ENCODE assay signal across 8 cellular contexts in genomic region chr1:24849653-24850295, GRCh38.
DNase-seq lines count a peak whose midpoint lies in the region; ATAC-seq, FAIRE-seq and TF ChIP-seq lines count a peak whose summit lies in the region.

No MANE protein-coding gene starts in this region.

- peak overlapping the region; percentile 66 for H3K4me3 Mint-ChIP-seq in Calu3 (ENCODE audit: low read depth, unreplicated experiment)
- no peak overlapping the region for H3K4me3 Mint-ChIP-seq in activated CD8-positive, alpha-beta T cell treated with anti-CD3 and anti-CD28 coated beads for 36 hours

- H3K27ac Mint-ChIP-seq in Calu3 (ENCODE audit: unreplicated experiment): no peak overlapping the region
- no peak overlapping the region for H3K27ac Mint-ChIP-seq in activated CD8-positive, alpha-beta T cell treated with anti-CD3 and anti-CD28 coated beads for 36 hours

- H3K4me3 ChIP-seq in right lobe of liver: no peak overlapping the region

- no peak for TF ChIP-seq POLR2A in right lobe of liver (IDR thresholded peaks at IDR 0.05)
- no peak for TF ChIP-seq POLR2A in GM18505 (IDR thresholded peaks at IDR 0.05; ENCODE audit: borderline replicate concordance, extremely low read depth, insufficient read depth, insufficient read length)

- no peak for FAIRE-seq in HTR-8/SVneo (lab: Jason Lieb, UNC)

- no peaks in the 10 kb centered on the region for H3K9me3 Mint-ChIP-seq in Calu3 (ENCODE audit: low read depth, unreplicated experiment)
- H3K9me3 Mint-ChIP-seq in activated CD8-positive, alpha-beta T cell treated with anti-CD3 and anti-CD28 coated beads for 36 hours: no peaks in the 10 kb centered on the region

- H3K27me3 ChIP-seq in right lobe of liver: no peaks in the 10 kb centered on the region

- no peak overlapping the region for H3K27ac ChIP-seq in right lobe of liver

- TF ChIP-seq CTCF in Calu3 (IDR thresholded peaks at IDR 0.05; ENCODE audit: unreplicated experiment): no peak
- TF ChIP-seq CTCF in activated CD8-positive, alpha-beta T cell treated with anti-CD3 and anti-CD28 coated beads for 36 hours (IDR thresholded peaks at IDR 0.05): no peak
- peak in 3 of 4 donors; percentile 24 to 38 (median 27) for TF ChIP-seq CTCF in right lobe of liver (IDR thresholded peaks at IDR 0.05)
- no peak for TF ChIP-seq CTCF in omental fat pad (IDR thresholded peaks at IDR 0.05)

- intact Hi-C loops in Calu3 (cut with micrococcal nuclease; ENCODE audit: unreplicated experiment): loop anchor here (5.0 kb wide), 1 partner anchor 358 kb away; no protein-coding TSS in a partner anchor
- intact Hi-C loops in activated CD8-positive, alpha-beta T cell treated with anti-CD3 and anti-CD28 coated beads for 36 hours (cut with micrococcal nuclease): loop anchor here (5.0 to 10.0 kb wide), 4 partner anchors 45 to 353 kb away; no protein-coding TSS in a partner anchor
- intact Hi-C loops in right lobe of liver (cut with DNase I): loop anchor here (10.0 kb wide), 2 partner anchors 55 to 185 kb away; no protein-coding TSS in a partner anchor

- peaks cover 0 to 17% (median 4%) of the 10 kb centered on the region in 4 donors for H3K4me1 ChIP-seq in right lobe of liver

- CTCF ChIA-PET in Calu3 (lab: Charles Lee): interaction anchor here (0.7 to 1.0 kb wide), 2 partner anchors 13 to 250 kb away, joined by 3 read pairs; no protein-coding TSS in a partner anchor
- CTCF ChIA-PET in activated CD8-positive, alpha-beta T cell treated with anti-CD3 and anti-CD28 coated beads for 36 hours (lab: Charles Lee): interaction anchor here (0.7 to 6.0 kb wide), 15 partner anchors 20 to 355 kb away, joined by 3 to 73 read pairs (median 4); no protein-coding TSS in a partner anchor

- H3K36me3 ChIP-seq in right lobe of liver: peaks cover 0 to under 1% (median 0%) of the 10 kb centered on the region in 4 donors

- H3K36me3 Mint-ChIP-seq in Calu3 (ENCODE audit: insufficient read depth, unreplicated experiment): peaks cover 21% of the 10 kb centered on the region
- no peaks in the 10 kb centered on the region for H3K36me3 Mint-ChIP-seq in activated CD8-positive, alpha-beta T cell treated with anti-CD3 and anti-CD28 coated beads for 36 hours (ENCODE audit: low read depth)

- DNase-seq in Calu3 (peak; percentile 32), HTR-8/SVneo (ENCODE audit: insufficient read length, low spot score) (peak; percentile 48), right lobe of liver (no peak), T1000 (lab: John Stamatoyannopoulos, UW) (no peak), omental fat pad (ENCODE audit: low spot score) (no peak)
- peak; percentile 48 for DNase-seq in activated CD8-positive, alpha-beta T cell treated with anti-CD3 and anti-CD28 coated beads for 36 hours

- BruUV-seq in Calu3 (replicated peaks; lab: Mats Ljungman, UMichigan): no TSS peak

- ATAC-seq in activated CD8-positive, alpha-beta T cell treated with anti-CD3 and anti-CD28 coated beads for 36 hours: no peak
- ATAC-seq in right lobe of liver (no peak), GM18505 (IDR thresholded peaks at IDR 0.05; ENCODE audit: unreplicated experiment) (no peak), omental fat pad (ENCODE audit: low FRiP score) (no peak), HG03521 (IDR thresholded peaks at IDR 0.05; ENCODE audit: unreplicated experiment) (no peak)

- no peaks in the 10 kb centered on the region for H3K4me1 Mint-ChIP-seq in Calu3 (ENCODE audit: low read depth, unreplicated experiment)
- peaks cover 7% of the 10 kb centered on the region for H3K4me1 Mint-ChIP-seq in activated CD8-positive, alpha-beta T cell treated with anti-CD3 and anti-CD28 coated beads for 36 hours (ENCODE audit: low read depth)

- no peaks in the 10 kb centered on the region for H3K27me3 Mint-ChIP-seq in Calu3 (ENCODE audit: unreplicated experiment)
- H3K27me3 Mint-ChIP-seq in activated CD8-positive, alpha-beta T cell treated with anti-CD3 and anti-CD28 coated beads for 36 hours: no peaks in the 10 kb centered on the region

- H3K9me3 ChIP-seq in right lobe of liver: no peaks in the 10 kb centered on the region

- 34% methylated on average over 10 of the region's 10 CpGs for WGBS in right lobe of liver (ENCODE audit: insufficient coverage, low coverage, low lambda C conversion rate, missing lambda C conversion rate)

- POLR2A ChIA-PET in activated CD8-positive, alpha-beta T cell treated with anti-CD3 and anti-CD28 coated beads for 36 hours (lab: Charles Lee): no interaction called here

Comparison
In these comparisons a context has a peak if more than half of its experiments do, and no peak if none do; other contexts are left out.
1. DNase-seq: peak in Calu3 (single experiment), HTR-8/SVneo (single experiment) and activated CD8-positive, alpha-beta T cell treated with anti-CD3 and anti-CD28 coated beads for 36 hours (single experiment); none in right lobe of liver (0 of 3), T1000 (single experiment) and omental fat pad (single experiment).
2. CTCF ChIP-seq: peak in right lobe of liver (3 of 4); none in Calu3 (single experiment), activated CD8-positive, alpha-beta T cell treated with anti-CD3 and anti-CD28 coated beads for 36 hours (single experiment) and omental fat pad (0 of 3).